8 cellular contexts compared by ENCODE assay signal in the genomic region with DNA sequence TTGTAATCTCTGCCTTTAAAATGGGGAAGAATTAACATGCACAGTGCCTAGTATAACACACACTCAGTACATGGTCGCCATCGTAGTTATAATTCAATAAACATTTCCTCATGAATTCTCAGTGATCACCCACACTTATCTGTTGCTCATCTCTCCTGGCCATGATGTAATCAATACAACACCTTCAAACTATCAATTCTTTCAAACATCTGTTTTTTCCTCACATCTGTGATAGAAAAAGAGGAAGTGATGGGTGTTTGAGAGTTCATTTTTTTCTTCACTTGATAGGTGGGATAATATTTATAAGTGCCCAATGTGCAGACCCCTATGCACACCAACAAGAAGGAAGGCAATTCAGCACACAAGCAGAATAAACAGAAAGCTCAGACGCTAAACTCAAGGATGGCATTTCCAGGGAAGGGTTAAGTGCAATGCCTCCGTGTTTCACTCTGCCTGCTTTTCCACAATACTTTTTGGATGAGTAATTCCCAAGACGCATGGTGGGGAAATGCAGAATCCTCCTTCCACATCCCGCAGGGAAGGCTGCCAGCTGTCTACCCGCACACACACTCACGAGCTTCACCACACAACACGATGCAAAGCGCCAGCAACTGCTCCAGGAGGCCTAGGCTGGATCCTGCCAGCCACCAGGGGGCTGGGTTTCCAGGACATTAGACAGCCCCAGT.
DNase-seq lines count a peak whose midpoint lies in the region; ATAC-seq and TF ChIP-seq lines count a peak whose summit lies in the region.

No MANE protein-coding gene starts in this region.

- H3K27me3 Mint-ChIP-seq in neural progenitor cell (ENCODE audit: insufficient read depth, low read depth), result peaks cover 7% of the 10 kb centered on the region

- H3K79me2 ChIP-seq in PC-3 (ENCODE audit: low read length) (no peaks in the 10 kb centered on the region), neural progenitor cell (ENCODE audit: low read depth) (no peaks in the 10 kb centered on the region)

- no peak overlapping the region for H3K4me3 Mint-ChIP-seq in neural progenitor cell

- peaks cover 2% of the 10 kb centered on the region for H3K9me3 Mint-ChIP-seq in neural progenitor cell

- DNase-seq in GM06990 (ENCODE audit: extremely low read depth, insufficient read length), result no peak
- peak; percentile 97 for DNase-seq in PC-3
- DNase-seq in epithelial cell of esophagus (ENCODE audit: low read depth), result peak; percentile 91
- DNase-seq in neural progenitor cell (ENCODE audit: low spot score), result peak; percentile 26
- DNase-seq in COR-L47 (lab: John Stamatoyannopoulos, UW), result no peak
- DNase-seq in activated CD4-positive, CD25-positive, alpha-beta regulatory T cell (lab: John Stamatoyannopoulos, UW), result no peak

- no peaks in the 10 kb centered on the region for H3K36me3 Mint-ChIP-seq in neural progenitor cell

- no TSS peak for BruUV-seq in PC-3 (replicated peaks; lab: Mats Ljungman, UMichigan)

- H2AFZ ChIP-seq in PC-3 (ENCODE audit: low read length) (peak overlapping the region; percentile 8; the same call in 1 of the 2 replicates), neural progenitor cell (replicated peaks) (no peak overlapping the region)

- no peak overlapping the region for H3K9ac ChIP-seq in PC-3 (ENCODE audit: low read length)
- H3K9ac ChIP-seq in neural progenitor cell, result no peak overlapping the region

- peak overlapping the region; percentile 69 for H3K4me2 ChIP-seq in PC-3 (ENCODE audit: low read length)
- no peak overlapping the region for H3K4me2 ChIP-seq in neural progenitor cell

- no peaks in the 10 kb centered on the region; the same call in 1 of the 2 replicates for H3K36me3 ChIP-seq in GM06990 (ENCODE audit: control insufficient read depth, insufficient read depth, low read length)
- no peaks in the 10 kb centered on the region for H3K36me3 ChIP-seq in PC-3 (ENCODE audit: low read depth, low read length)
- H3K36me3 ChIP-seq in neural progenitor cell, result no peaks in the 10 kb centered on the region

- peak; percentile 91 for ATAC-seq in PC-3
- ATAC-seq in HG03095 (IDR thresholded peaks at IDR 0.05; ENCODE audit: unreplicated experiment), result no peak
- no peak for ATAC-seq in HG02610 (IDR thresholded peaks at IDR 0.05; ENCODE audit: unreplicated experiment)

- H3K4me3 ChIP-seq in GM06990 (replicated peaks; ENCODE audit: low read depth, low read length) (no peak overlapping the region), PC-3 (ENCODE audit: low read length) (peak overlapping the region; percentile 11; the same call in 1 of the 2 replicates), epithelial cell of esophagus (ENCODE audit: low read length) (no peak overlapping the region), neural progenitor cell (no peak overlapping the region)

- no peaks in the 10 kb centered on the region; the same call in 1 of the 2 replicates for H3K27me3 ChIP-seq in GM06990 (replicated peaks; ENCODE audit: control insufficient read depth, insufficient read depth, low read length)
- no peaks in the 10 kb centered on the region for H3K27me3 ChIP-seq in PC-3 (ENCODE audit: low read length)
- H3K27me3 ChIP-seq in neural progenitor cell, result no peaks in the 10 kb centered on the region

- POLR2A ChIA-PET in PC-3 (lab: Charles Lee; ENCODE audit: unreplicated experiment), result interaction anchor here (0.7 kb wide), 1 partner anchor 19 kb away, joined by 3 read pairs; no protein-coding TSS in a partner anchor

- H3K27ac Mint-ChIP-seq in neural progenitor cell, result no peak overlapping the region

- peak; percentile 28 for TF ChIP-seq CTCF in GM06990 (IDR thresholded peaks at IDR 0.05; ENCODE audit: insufficient read depth, low read length, poor library complexity, severe bottlenecking)
- TF ChIP-seq CTCF in PC-3 (conservative IDR thresholded peaks at IDR 0.05; ENCODE audit: low read depth, low read length), result peak; percentile 81
- TF ChIP-seq CTCF in epithelial cell of esophagus (IDR thresholded peaks at IDR 0.05; ENCODE audit: insufficient read depth, low read depth, low read length, missing control alignments), result peak; percentile 63
- peak; percentile 47 for TF ChIP-seq CTCF in neural progenitor cell (IDR thresholded peaks at IDR 0.05)

- H3K9me3 ChIP-seq in PC-3 (ENCODE audit: low read length) (no peaks in the 10 kb centered on the region), neural progenitor cell (ENCODE audit: low read depth) (no peaks in the 10 kb centered on the region)

- peaks cover 36% of the 10 kb centered on the region for H3K4me1 ChIP-seq in PC-3 (ENCODE audit: insufficient read depth, low read length)
- H3K4me1 ChIP-seq in neural progenitor cell, result no peaks in the 10 kb centered on the region

- peaks cover 15% of the 10 kb centered on the region for H3K4me1 Mint-ChIP-seq in neural progenitor cell

- intact Hi-C loops in PC-3 (cut with micrococcal nuclease), result loop anchor here (10.0 kb wide), 1 partner anchor 616 kb away; no protein-coding TSS in a partner anchor

- H3F3A ChIP-seq in PC-3 (ENCODE audit: low read length, unreplicated experiment) (no peaks in the 10 kb centered on the region), neural progenitor cell (ENCODE audit: low read depth) (no peaks in the 10 kb centered on the region)

- peak overlapping the region; percentile 37 for H3K27ac ChIP-seq in PC-3 (ENCODE audit: low read length)
- H3K27ac ChIP-seq in neural progenitor cell, result no peak overlapping the region

- no peaks in the 10 kb centered on the region for H3K9me2 ChIP-seq in PC-3 (replicated peaks; ENCODE audit: low read length)

- H4K20me1 ChIP-seq in PC-3 (ENCODE audit: low read length), result no peaks in the 10 kb centered on the region
- H4K20me1 ChIP-seq in neural progenitor cell (ENCODE audit: low read depth), result no peaks in the 10 kb centered on the region

- CTCF ChIA-PET in PC-3 (lab: Charles Lee), result interaction anchor here (0.6 to 1.3 kb wide), 4 partner anchors 65 to 127 kb away, joined by 3 to 6 read pairs (median 4); no protein-coding TSS in a partner anchor

Comparison
In these comparisons a context has a peak if more than half of its experiments do, and no peak if none do; other contexts are left out.
1. DNase-seq: peak in PC-3 (single experiment), epithelial cell of esophagus (single experiment) and neural progenitor cell (single experiment); none in GM06990 (single experiment), COR-L47 (single experiment) and activated CD4-positive, CD25-positive, alpha-beta regulatory T cell (0 of 4).
2. CTCF ChIP-seq: peak in every context shown above with its lines; median percentile 81 in PC-3; 63 in epithelial cell of esophagus; 47 in neural progenitor cell; 28 in GM06990.